ENCODE assay signal across 10 cellular contexts in genomic region chr15:92968926-92969664, GRCh38.
DNase-seq lines count a peak whose midpoint lies in the region; ATAC-seq and TF ChIP-seq lines count a peak whose summit lies in the region.
"Had no signal": no experiment of that assay in that cellular context is flagged by ENCODE, and none has a peak within 500 bp of the region (broad histone marks: within the 10 kb centered on the region; RNA-seq: fewer than 3 reads in every experiment).

No MANE protein-coding gene starts in this region.

- no peak overlapping the region for H3K27ac ChIP-seq in CD4-positive, alpha-beta memory T cell (ENCODE audit: low read depth, low read length)
- H3K27ac ChIP-seq in substantia nigra (ENCODE audit: low read depth, low read length, poor library complexity, severe bottlenecking) = no peak overlapping the region

- H3K27me3 ChIP-seq in CD4-positive, alpha-beta memory T cell (ENCODE audit: insufficient read depth, low read length) = no peaks in the 10 kb centered on the region

- H3K4me3 Mint-ChIP-seq in CD4-positive, alpha-beta memory T cell = no peak overlapping the region
- no peak overlapping the region for H3K4me3 Mint-ChIP-seq in nephron

- intact Hi-C loops in CD4-positive, alpha-beta memory T cell (cut with micrococcal nuclease) = loop anchor here (10.0 kb wide), 1 partner anchor 46 kb away; no protein-coding TSS in a partner anchor

- POLR2A ChIA-PET in CD4-positive, alpha-beta memory T cell (lab: Charles Lee; ENCODE audit: partially characterized antibody) = no interaction called here

- H3K27ac Mint-ChIP-seq in CD4-positive, alpha-beta memory T cell = peak overlapping the region in 6 of 7 donors; percentile 19 to 64 (median 50)
- H3K27ac Mint-ChIP-seq in nephron = peak overlapping the region in 2 of 3 experiments; percentile 10 to 37

- H3K9me3 ChIP-seq in CD4-positive, alpha-beta memory T cell (ENCODE audit: control insufficient read depth in 1 of 2, low read length in 2 of 2) = no peaks in the 10 kb centered on the region

- TF ChIP-seq CTCF in nephron (IDR thresholded peaks at IDR 0.05; ENCODE audit: unreplicated experiment in 3 of 3) = no peak

- no peaks in the 10 kb centered on the region for H3K27me3 Mint-ChIP-seq in CD4-positive, alpha-beta memory T cell
- H3K27me3 Mint-ChIP-seq in nephron (ENCODE audit: low read depth) = no peaks in the 10 kb centered on the region

- H3K36me3 ChIP-seq in CD4-positive, alpha-beta memory T cell (ENCODE audit: insufficient read depth, low read length) = peaks cover 71% of the 10 kb centered on the region

- peaks cover 64 to 78% of the 10 kb centered on the region in 2 donors for H3K36me3 Mint-ChIP-seq in CD4-positive, alpha-beta memory T cell
- peaks cover 92% of the 10 kb centered on the region for H3K36me3 Mint-ChIP-seq in nephron (ENCODE audit: low read depth)

- H3K4me3 ChIP-seq in CD4-positive, alpha-beta memory T cell (ENCODE audit: low read length in 2 of 2) = no peak overlapping the region

- no peak for DNase-seq in CD4-positive, alpha-beta memory T cell
- peak; percentile 24 for DNase-seq in NOMO-1 treated with DMSO at 0.1 percent for 48 hours (lab: John Stamatoyannopoulos, UW; ENCODE audit: unreplicated experiment)
- DNase-seq in NCI-H1048 (lab: John Stamatoyannopoulos, UW) = no peak
- DNase-seq in NCI-H1694 treated with DMSO at 0.1 percent for 48 hours (lab: John Stamatoyannopoulos, UW) = no peak
- no peak for DNase-seq in substantia nigra (lab: John Stamatoyannopoulos, UW)
- DNase-seq: effector memory CD4-positive, alpha-beta T cell; NCI-H526 had no signal

- ATAC-seq in esophagus mucosa (peak; percentile 18), HG03439 (IDR thresholded peaks at IDR 0.05; ENCODE audit: unreplicated experiment) (no peak)

- H3K4me1 Mint-ChIP-seq in CD4-positive, alpha-beta memory T cell = peaks cover 24 to 56% (median 28%) of the 10 kb centered on the region in 4 donors
- no peaks in the 10 kb centered on the region for H3K4me1 Mint-ChIP-seq in nephron

- peaks cover 17% of the 10 kb centered on the region for H3K4me1 ChIP-seq in CD4-positive, alpha-beta memory T cell (ENCODE audit: insufficient read depth, low read length)

- H3K9me3 Mint-ChIP-seq in CD4-positive, alpha-beta memory T cell = no peaks in the 10 kb centered on the region
- no peaks in the 10 kb centered on the region for H3K9me3 Mint-ChIP-seq in nephron

- CTCF ChIA-PET in CD4-positive, alpha-beta memory T cell (lab: Charles Lee; ENCODE audit: partially characterized antibody) = interaction anchor here (0.7 to 1.4 kb wide), 3 partner anchors 33 to 173 kb away, joined by 3 to 7 read pairs (median 3); no protein-coding TSS in a partner anchor
